Comparison of ENCODE assay signal across 1 cellular context in genomic region chr14:50935126-50936090, GRCh38.
TF ChIP-seq lines count a peak whose summit lies in the region.

No MANE protein-coding gene starts in this region.

TF ChIP-seq in HepG2, 621 proteins besides CTCF, POLR2A, EP300 and RAD21 (continued from another document and continues in another):
- no peak for TF ChIP-seq ZNF441 (CRISPR knock-in tag; IDR thresholded peaks at IDR 0.05; ENCODE audit: borderline replicate concordance)
- TF ChIP-seq ZNF10 (CRISPR knock-in tag; IDR thresholded peaks at IDR 0.05; ENCODE audit: borderline replicate concordance, low read depth) = no peak
- TF ChIP-seq SIX1 (CRISPR knock-in tag; IDR thresholded peaks at IDR 0.05; ENCODE audit: borderline replicate concordance) = peak; percentile 55; the same call in 1 of the 2 replicates
- peak; percentile 17; the same call in 1 of the 2 replicates for TF ChIP-seq SMAD3 (CRISPR knock-in tag; IDR thresholded peaks at IDR 0.05)
- no peak for TF ChIP-seq ZFYVE20 (CRISPR knock-in tag; IDR thresholded peaks at IDR 0.05; ENCODE audit: borderline replicate concordance, low read depth)
- no peak for TF ChIP-seq RBAK (CRISPR knock-in tag; IDR thresholded peaks at IDR 0.05)
- no peak for TF ChIP-seq ZNF18 (CRISPR knock-in tag; IDR thresholded peaks at IDR 0.05; ENCODE audit: insufficient replicate concordance)
- TF ChIP-seq CAMTA2 (CRISPR knock-in tag; IDR thresholded peaks at IDR 0.05; ENCODE audit: borderline replicate concordance) = no peak
- peak; percentile 83 for TF ChIP-seq TARDBP (CRISPR knock-in tag; IDR thresholded peaks at IDR 0.05)
- no peak for TF ChIP-seq ATF6 (CRISPR knock-in tag; conservative IDR thresholded peaks at IDR 0.05)
- TF ChIP-seq ZHX2 (IDR thresholded peaks at IDR 0.05; ENCODE audit: low read depth) = no peak
- TF ChIP-seq ZHX2 (CRISPR knock-in tag; IDR thresholded peaks at IDR 0.05; ENCODE audit: borderline replicate concordance) = no peak
- no peak for TF ChIP-seq SOX6 (IDR thresholded peaks at IDR 0.05)
- peak; percentile 81 for TF ChIP-seq SOX6 (CRISPR knock-in tag; IDR thresholded peaks at IDR 0.05)
- TF ChIP-seq NFKB2 (CRISPR knock-in tag; IDR thresholded peaks at IDR 0.05; ENCODE audit: borderline replicate concordance) = no peak
- TF ChIP-seq ZSCAN29 (CRISPR knock-in tag; conservative IDR thresholded peaks at IDR 0.05) = peak; percentile 87; the same call in 1 of the 2 replicates
- peak; percentile 93 for TF ChIP-seq ZBTB26 (CRISPR knock-in tag; IDR thresholded peaks at IDR 0.05; ENCODE audit: borderline replicate concordance)
- 0 out of 2 replicates have a peak, but pooled peaks have one; percentile 19 for TF ChIP-seq POGK (CRISPR knock-in tag; conservative IDR thresholded peaks at IDR 0.05)
- no peak for TF ChIP-seq FOXC1 (CRISPR knock-in tag; IDR thresholded peaks at IDR 0.05; ENCODE audit: borderline replicate concordance)
- no peak for TF ChIP-seq FOXP1 (IDR thresholded peaks at IDR 0.05)
- TF ChIP-seq FOXP1 (CRISPR knock-in tag; IDR thresholded peaks at IDR 0.05) = peak; percentile 53; the same call in 1 of the 2 replicates
- TF ChIP-seq ZNF737 (CRISPR knock-in tag; IDR thresholded peaks at IDR 0.05; ENCODE audit: borderline replicate concordance) = no peak
- 0 out of 2 replicates have a peak, but pooled peaks have one; percentile 31 for TF ChIP-seq MAX (IDR thresholded peaks at IDR 0.05)
- peak; percentile 94 to 95 for TF ChIP-seq NR2F1 (CRISPR knock-in tag; IDR thresholded peaks at IDR 0.05)
- 0 out of 2 replicates have a peak, but pooled peaks have one; percentile 57 for TF ChIP-seq MED13 (CRISPR knock-in tag; IDR thresholded peaks at IDR 0.05)
- TF ChIP-seq GATA4 (IDR thresholded peaks at IDR 0.05; ENCODE audit: borderline replicate concordance, low read depth) = no peak
- TF ChIP-seq JDP2 (CRISPR knock-in tag; IDR thresholded peaks at IDR 0.05; ENCODE audit: borderline replicate concordance) = no peak
- TF ChIP-seq FOSL2 (CRISPR knock-in tag; IDR thresholded peaks at IDR 0.05) = peak; percentile 46
- TF ChIP-seq ELF4 (CRISPR knock-in tag; IDR thresholded peaks at IDR 0.05; ENCODE audit: borderline replicate concordance) = no peak
- no peak for TF ChIP-seq TSC22D2 (CRISPR knock-in tag; IDR thresholded peaks at IDR 0.05; ENCODE audit: borderline replicate concordance)
- TF ChIP-seq ZNF280D (CRISPR knock-in tag; IDR thresholded peaks at IDR 0.05) = peak; percentile 42; the same call in 1 of the 2 replicates
- no peak for TF ChIP-seq ZNF782 (CRISPR knock-in tag; IDR thresholded peaks at IDR 0.05; ENCODE audit: borderline replicate concordance)
- no peak for TF ChIP-seq CSRNP1 (CRISPR knock-in tag; IDR thresholded peaks at IDR 0.05)
- no peak for TF ChIP-seq JUNB (CRISPR knock-in tag; IDR thresholded peaks at IDR 0.05; ENCODE audit: borderline replicate concordance)
- no peak for TF ChIP-seq ZNF841 (CRISPR knock-in tag; IDR thresholded peaks at IDR 0.05; ENCODE audit: borderline replicate concordance)
- no peak for TF ChIP-seq ZBTB2 (CRISPR knock-in tag; IDR thresholded peaks at IDR 0.05; ENCODE audit: low read depth)
- peak; percentile 84 for TF ChIP-seq SKIL (CRISPR knock-in tag; IDR thresholded peaks at IDR 0.05; ENCODE audit: borderline replicate concordance)
